In the genomic region with DNA sequence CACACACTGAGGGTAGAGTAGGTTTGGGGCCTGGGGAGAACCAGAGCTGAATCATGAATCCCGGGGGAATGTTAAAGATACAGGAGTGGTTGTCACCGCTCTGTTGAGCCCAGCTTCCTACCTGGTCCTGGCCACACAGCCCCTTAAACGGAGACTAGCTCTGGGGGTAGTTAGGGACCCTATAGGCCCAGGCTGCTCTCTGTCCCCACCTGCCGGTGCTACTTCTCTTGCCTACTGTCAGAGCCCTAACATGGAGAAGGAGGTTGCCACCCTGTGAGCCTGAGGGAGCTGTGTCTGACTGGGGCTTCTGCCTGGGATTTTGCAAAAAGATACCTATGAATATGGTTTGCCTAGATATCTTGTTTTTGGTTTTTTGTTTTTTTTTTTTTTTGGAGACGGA, we compare ENCODE assay signal across 25 cellular contexts. TPM values are rescaled to one million over a fixed set of nuclear protein-coding genes. Genes with fewer than 3 reads are reported as not detected.
DNase-seq lines count a peak whose midpoint lies in the region; ATAC-seq, FAIRE-seq and TF ChIP-seq lines count a peak whose summit lies in the region.
"Had no signal": no experiment of that assay in that cellular context is flagged by ENCODE, and none has a peak within 500 bp of the region (broad histone marks: within the 10 kb centered on the region; RNA-seq: fewer than 3 reads in every experiment).

No MANE protein-coding gene starts in this region.

- POLR2A ChIA-PET in PC-9 (lab: Charles Lee; ENCODE audit: unreplicated experiment), result no interaction called here
- POLR2A ChIA-PET in HepG2 (lab: Yijun Ruan, JAX), result no interaction called here

- H3K9me3 ChIP-seq in PC-9 (ENCODE audit: insufficient read depth, low read depth) (no peaks in the 10 kb centered on the region), HepG2 (ENCODE audit: low read length) (peaks cover 46% of the 10 kb centered on the region; the same call in 1 of the 2 replicates)
- H3K9me3 ChIP-seq in effector memory CD4-positive, alpha-beta T cell (ENCODE audit: control insufficient read depth, low read length), result no peaks in the 10 kb centered on the region
- H3K9me3 ChIP-seq: HAP-1, right lobe of liver had no signal

- DNase-seq in DMS 273 (lab: John Stamatoyannopoulos, UW; ENCODE audit: unreplicated experiment) (peak; percentile 6), DMS 273 treated with DMSO at 0.1 percent for 48 hours (lab: John Stamatoyannopoulos, UW) (no peak), D721Med (ENCODE audit: insufficient read length, low spot score) (no peak), PC-9 (no peak), HepG2 (ENCODE audit: low spot score) (no peak), left colon (no peak)
- no peak for DNase-seq in effector memory CD4-positive, alpha-beta T cell
- DNase-seq: activated CD4-positive, alpha-beta T cell treated with anti-CD3 and anti-CD28 coated beads for 4 hours; aorta; CD8-positive, alpha-beta memory T cell; DMS79 treated with DMSO at 0.1 percent for 48 hours; kidney; NCI-H1105; NCI-H2081; NCI-H446 treated with DMSO at 0.1 percent for 48 hours; posterior cingulate gyrus; right lobe of liver; RPMI8226 had no signal

- H3K27me3 Mint-ChIP-seq in activated T-helper 17 cell treated with anti-CD3 and anti-CD28 coated beads, Interleukin-2, amount 50 U/mL, for 72 hours, result peaks cover 4% of the 10 kb centered on the region

- H3K27ac Mint-ChIP-seq in activated T-helper 17 cell treated with anti-CD3 and anti-CD28 coated beads, Interleukin-2, amount 50 U/mL, for 72 hours, result no peak overlapping the region
- H3K27ac Mint-ChIP-seq: activated naive CD4-positive, alpha-beta T cell treated with anti-CD3 and anti-CD28 coated beads, Interleukin-2, amount 50 U/mL, for 24 hours; CD8-positive, alpha-beta memory T cell; stimulated activated naive CD8-positive, alpha-beta T cell treated with anti-CD3 and anti-CD28 coated beads, Interleukin-15, Interleukin-2, amounts not matched to agents 100 ng/mL and 50 ng/mL, for 24 hours; T-helper 1 cell treated with Interleukin-12 subunit alpha and Interleukin-12 subunit beta and Interleukin-4 antibody, amounts not matched to agents 30 μg/mL and 1 μg/mL, for 36 hours had no signal

- TF ChIP-seq EP300 in HepG2 (IDR thresholded peaks at IDR 0.05; ENCODE audit: low read depth in 2 of 2, low read length in 2 of 2) (no peak), HepG2 (CRISPR knock-in tag; IDR thresholded peaks at IDR 0.05; ENCODE audit: borderline replicate concordance) (no peak)

- peak; percentile 41; the same call in 1 of the 3 replicates for ATAC-seq in HepG2
- ATAC-seq in left colon, result no peak
- ATAC-seq in activated T-helper 17 cell treated with anti-CD3 and anti-CD28 coated beads, Interleukin-2, amount 50 U/mL, for 72 hours (replicated peaks), result no peak

- FAIRE-seq in D721Med (lab: Jason Lieb, UNC), result no peak
- FAIRE-seq in HepG2 (lab: Jason Lieb, UNC), result no peak
- FAIRE-seq: kidney had no signal

- in situ Hi-C loops in HepG2 (cut with HindIII; ENCODE audit: extremely low pct_ligation_motif_present, low pct_unique_long_range_greater_than_20kb), result no loop called here

- BruUV-seq in PC-9 (replicated peaks; lab: Mats Ljungman, UMichigan) (no TSS peak), HepG2 (replicated peaks; lab: Mats Ljungman, UMichigan) (no TSS peak)

- TF ChIP-seq POLR2A in HepG2 (IDR thresholded peaks at IDR 0.05; ENCODE audit: insufficient read depth in 1 of 2, low read depth in 2 of 2, low read length in 2 of 2), result no peak

- H3K36me3 Mint-ChIP-seq in activated T-helper 17 cell treated with anti-CD3 and anti-CD28 coated beads, Interleukin-2, amount 50 U/mL, for 72 hours (ENCODE audit: low read depth), result no peaks in the 10 kb centered on the region

- H3K4me1 Mint-ChIP-seq in activated T-helper 17 cell treated with anti-CD3 and anti-CD28 coated beads, Interleukin-2, amount 50 U/mL, for 72 hours, result no peaks in the 10 kb centered on the region

- no peak overlapping the region for H2AFZ ChIP-seq in PC-9
- no peak overlapping the region for H2AFZ ChIP-seq in HepG2 (ENCODE audit: low read length)

- H3K9me2 ChIP-seq in PC-9 (ENCODE audit: insufficient read depth), result no peaks in the 10 kb centered on the region

- intact Hi-C loops in PC-9 (cut with micrococcal nuclease; ENCODE audit: unreplicated experiment) (no loop called here), HepG2 (cut with micrococcal nuclease; ENCODE audit: unreplicated experiment) (no loop called here), left colon (cut with DNase I, micrococcal nuclease) (no loop called here)

- no peak overlapping the region for H3K4me2 ChIP-seq in PC-9
- no peak overlapping the region for H3K4me2 ChIP-seq in HepG2 (ENCODE audit: low read depth, low read length)

- no peaks in the 10 kb centered on the region for H3K27me3 ChIP-seq in PC-9 (ENCODE audit: insufficient read depth, low read depth)
- no peaks in the 10 kb centered on the region for H3K27me3 ChIP-seq in HepG2 (ENCODE audit: control insufficient read depth in 1 of 2, insufficient read depth in 2 of 2, low read length in 2 of 2)
- H3K27me3 ChIP-seq in effector memory CD4-positive, alpha-beta T cell (replicated peaks; ENCODE audit: control insufficient read depth, insufficient read depth, low read length, poor library complexity, severe bottlenecking), result no peaks in the 10 kb centered on the region
- H3K27me3 ChIP-seq: cardiac muscle cell, right lobe of liver had no signal

- peak; percentile 14 for TF ChIP-seq CTCF in D721Med (IDR thresholded peaks at IDR 0.05; ENCODE audit: insufficient read depth, missing control alignments)
- TF ChIP-seq CTCF in PC-9 (conservative IDR thresholded peaks at IDR 0.05), result 0 out of 2 replicates have a peak, but pooled peaks have one; percentile 26
- TF ChIP-seq CTCF in HepG2 (CRISPR knock-in tag; IDR thresholded peaks at IDR 0.05), result peak; percentile 47

- no peak for TF ChIP-seq RAD21 in HepG2 (CRISPR knock-in tag; IDR thresholded peaks at IDR 0.05)

- WGBS in HepG2 (ENCODE audit: low lambda C conversion rate), result 58% methylated on average over 3 of the region's 5 CpGs

- no peaks in the 10 kb centered on the region for H3F3A ChIP-seq in PC-9 (ENCODE audit: insufficient read depth, low read depth)

- no peaks in the 10 kb centered on the region for H3K9me3 Mint-ChIP-seq in activated T-helper 17 cell treated with anti-CD3 and anti-CD28 coated beads, Interleukin-2, amount 50 U/mL, for 72 hours
- H3K9me3 Mint-ChIP-seq: activated naive CD4-positive, alpha-beta T cell treated with anti-CD3 and anti-CD28 coated beads, Interleukin-2, amount 50 U/mL, for 24 hours; stimulated activated naive CD8-positive, alpha-beta T cell treated with anti-CD3 and anti-CD28 coated beads, Interleukin-15, Interleukin-2, amounts not matched to agents 100 ng/mL and 50 ng/mL, for 24 hours had no signal

- H3K36me3 ChIP-seq in PC-9 (ENCODE audit: low read depth) (no peaks in the 10 kb centered on the region), HepG2 (replicated peaks in 1 of 2; ENCODE audit: control insufficient read depth in 1 of 2, insufficient read depth in 2 of 2, low read length in 2 of 2) (no peaks in the 10 kb centered on the region)
- H3K36me3 ChIP-seq in effector memory CD4-positive, alpha-beta T cell (ENCODE audit: control insufficient read depth, insufficient read depth, low read length), result no peaks in the 10 kb centered on the region
- H3K36me3 ChIP-seq: cardiac muscle cell, HAP-1, right lobe of liver had no signal

- CTCF ChIA-PET in PC-9 (lab: Charles Lee), result no interaction called here
- CTCF ChIA-PET in HepG2 (lab: Yijun Ruan, JAX; ENCODE audit: low intra/inter-chr PET ratio, low total read pairs), result no interaction called here

- H3K4me1 ChIP-seq in PC-9 (replicated peaks; ENCODE audit: insufficient read depth) (no peaks in the 10 kb centered on the region), HepG2 (ENCODE audit: insufficient read depth, low read length) (no peaks in the 10 kb centered on the region)
- no peaks in the 10 kb centered on the region for H3K4me1 ChIP-seq in effector memory CD4-positive, alpha-beta T cell (ENCODE audit: control insufficient read depth, insufficient read depth, low read length, poor library complexity, severe bottlenecking)
- H3K4me1 ChIP-seq: HAP-1, right lobe of liver had no signal

- no peak overlapping the region for H3K4me3 Mint-ChIP-seq in activated T-helper 17 cell treated with anti-CD3 and anti-CD28 coated beads, Interleukin-2, amount 50 U/mL, for 72 hours
- H3K4me3 Mint-ChIP-seq: activated naive CD4-positive, alpha-beta T cell treated with anti-CD3 and anti-CD28 coated beads, Interleukin-2, amount 50 U/mL, for 24 hours; CD8-positive, alpha-beta memory T cell; neural crest cell; stimulated activated naive CD8-positive, alpha-beta T cell treated with anti-CD3 and anti-CD28 coated beads, Interleukin-15, Interleukin-2, amounts not matched to agents 100 ng/mL and 50 ng/mL, for 24 hours; T-helper 1 cell treated with Interleukin-12 subunit alpha and Interleukin-12 subunit beta and Interleukin-4 antibody, amounts not matched to agents 30 μg/mL and 1 μg/mL, for 36 hours had no signal

- H3K9ac ChIP-seq in HepG2 (ENCODE audit: insufficient read depth, low read depth, low read length), result no peak overlapping the region

- H3K4me3 ChIP-seq in PC-9, result no peak overlapping the region
- H3K4me3 ChIP-seq in HepG2 (replicated peaks in 1 of 3; ENCODE audit: insufficient read depth in 1 of 3, low read depth in 2 of 3, low read length in 3 of 3), result no peak overlapping the region
- no peak overlapping the region for H3K4me3 ChIP-seq in effector memory CD4-positive, alpha-beta T cell (ENCODE audit: insufficient read depth, low read depth, low read length, poor library complexity, severe bottlenecking)
- H3K4me3 ChIP-seq: cardiac muscle cell, HAP-1, right lobe of liver had no signal

- H3K79me2 ChIP-seq in PC-9 (ENCODE audit: low read depth) (no peaks in the 10 kb centered on the region), HepG2 (ENCODE audit: insufficient read depth, low read length) (no peaks in the 10 kb centered on the region)

- H4K20me1 ChIP-seq in PC-9 (ENCODE audit: insufficient read depth) (no peaks in the 10 kb centered on the region), HepG2 (ENCODE audit: insufficient read depth, low read length) (no peaks in the 10 kb centered on the region)

- H3K27ac ChIP-seq in PC-9 (no peak overlapping the region), HepG2 (ENCODE audit: extremely low read length, insufficient read depth, low read length) (no peak overlapping the region)
- H3K27ac ChIP-seq in effector memory CD4-positive, alpha-beta T cell (ENCODE audit: insufficient read depth, low read length, poor library complexity, severe bottlenecking), result no peak overlapping the region
- H3K27ac ChIP-seq: cardiac muscle cell, right lobe of liver had no signal

RNA-seq across cellular contexts. Expression of gene ZNF429, which starts 36.6 kb away (rescaled TPM):
- total RNA-seq in PC-9 (2021) (8.5 and 10.0 TPM in 2 replicates), HepG2 (2016; rRNA removed; fragmentation: Illumina TruSeq; extraction: Trizol) (3.3 and 5.9 TPM in 2 replicates), left colon (10 to 100 TPM in 1 of 2 donors, 1 to 10 TPM in 1; 9.0 to 11.4 TPM)
- 1.6 and 1.7 TPM in 2 replicates for total RNA-seq in HepG2 (2016; cell fraction: cytosol; rRNA removed; fragmentation: Illumina TruSeq; extraction: Trizol; ENCODE audit: low read depth)
- total RNA-seq in HepG2 (2016; cell fraction: insoluble cytoplasmic fraction; rRNA removed; fragmentation: Illumina TruSeq; extraction: Trizol), result 4.3 and 4.7 TPM in 2 replicates
- total RNA-seq in HepG2 (2016; cell fraction: membrane; rRNA removed; fragmentation: Illumina TruSeq; extraction: Trizol), result 5.2 and 5.4 TPM in 2 replicates
- total RNA-seq in HepG2 (2016; cell fraction: nucleus; rRNA removed; fragmentation: Illumina TruSeq; extraction: Trizol), result 5.0 and 5.5 TPM in 2 replicates
- polyA plus RNA-seq in HepG2 (2011; rRNA removed), result 3.2 and 3.4 TPM in 2 replicates
- polyA plus RNA-seq in HepG2 (2011; cell fraction: cytosol; rRNA removed), result 2.7 and 3.3 TPM in 2 replicates
- polyA plus RNA-seq in HepG2 (2011; cell fraction: nucleus; rRNA removed), result 4.4 and 5.2 TPM in 2 replicates
- 1.8 and 2.8 TPM in 2 replicates for polyA plus RNA-seq in HepG2 (2012)
- polyA plus RNA-seq in HepG2 (2016; cell fraction: cytosol; fragmentation: Illumina TruSeq; extraction: Trizol; ENCODE audit: low read depth), result 1.7 and 1.8 TPM in 2 replicates
- polyA plus RNA-seq in HepG2 (2016; cell fraction: insoluble cytoplasmic fraction; fragmentation: Illumina TruSeq; extraction: Trizol; ENCODE audit: low read depth), result 3.7 and 4.1 TPM in 2 replicates
- polyA plus RNA-seq in HepG2 (2016; cell fraction: membrane; fragmentation: Illumina TruSeq; extraction: Trizol; ENCODE audit: low read depth), result 3.3 and 3.7 TPM in 2 replicates
- 3.6 and 4.8 TPM in 2 replicates for polyA plus RNA-seq in HepG2 (2016; cell fraction: nucleus; fragmentation: Illumina TruSeq; extraction: Trizol; ENCODE audit: insufficient read depth, low read depth)
- 5.1 TPM in 1 of 2 replicates, not detected in the other for polyA minus RNA-seq in HepG2 (2011; rRNA and poly(A)+ RNA removed; ENCODE audit: low replicate concordance)
- polyA minus RNA-seq in HepG2 (2011; cell fraction: cytosol; rRNA and poly(A)+ RNA removed), result 1.8 and 2.8 TPM in 2 replicates
- 9.9 and 11.6 TPM in 2 replicates for polyA minus RNA-seq in HepG2 (2011; cell fraction: nucleus; rRNA and poly(A)+ RNA removed)
- 10 to 100 TPM in 1 of 2 donors, 1 to 10 TPM in 1; 6.2 to 15.5 TPM for total RNA-seq in activated T-helper 17 cell treated with anti-CD3 and anti-CD28 coated beads, Interleukin-2, amount 50 U/mL, for 72 hours
